ENCODE assay signal across 8 cellular contexts in the genomic region with DNA sequence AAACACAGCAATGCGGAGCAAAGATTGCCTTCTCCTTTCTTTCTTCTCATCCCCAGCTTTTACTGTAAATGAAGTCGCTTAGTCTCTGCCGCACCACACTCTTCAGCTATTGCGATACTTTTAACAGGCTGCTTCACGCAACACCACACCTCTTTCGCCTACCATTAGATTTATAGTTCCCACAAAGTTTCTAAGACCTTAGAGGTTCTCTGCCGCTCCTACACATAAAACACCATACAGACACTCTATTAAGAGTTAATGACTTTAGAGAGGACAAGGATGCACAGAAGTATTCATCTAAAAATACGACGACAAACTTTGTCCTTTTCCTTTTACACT. TPM values are rescaled to one million over a fixed set of nuclear protein-coding genes. Genes with fewer than 3 reads are reported as not detected.
A peak's percentile ranks its signal among the peaks of the same experiment; 100 is the strongest.
DNase-seq lines count a peak whose midpoint lies in the region; ATAC-seq and TF ChIP-seq lines count a peak whose summit lies in the region.

No MANE protein-coding gene starts in this region.

- intact Hi-C loops in lower lobe of right lung (cut with DNase I) = no loop called here
- intact Hi-C loops in upper lobe of right lung (cut with DNase I) = no loop called here

- H3K9me3 Mint-ChIP-seq in chondrocyte (ENCODE audit: low read depth) = no peaks in the 10 kb centered on the region

- H3K4me1 ChIP-seq in lower lobe of right lung = peaks cover 31% of the 10 kb centered on the region
- H3K4me1 ChIP-seq in upper lobe of right lung = peaks cover 26% of the 10 kb centered on the region

- H3K36me3 ChIP-seq in lower lobe of right lung = no peaks in the 10 kb centered on the region
- no peaks in the 10 kb centered on the region for H3K36me3 ChIP-seq in upper lobe of right lung

- H3K27ac ChIP-seq in lower lobe of right lung = peak overlapping the region; percentile 91
- H3K27ac ChIP-seq in upper lobe of right lung = peak overlapping the region; percentile 93

- H3K27me3 ChIP-seq in lower lobe of right lung (ENCODE audit: low read depth) = no peaks in the 10 kb centered on the region
- no peaks in the 10 kb centered on the region for H3K27me3 ChIP-seq in upper lobe of right lung

- no peak for DNase-seq in activated CD4-positive, CD25-positive, alpha-beta regulatory T cell (lab: John Stamatoyannopoulos, UW)
- DNase-seq in NCI-H69 (lab: John Stamatoyannopoulos, UW) (peak; percentile 53), chondrocyte (ENCODE audit: low spot score) (no peak), lower lobe of right lung (no peak), upper lobe of right lung (no peak)
- DNase-seq in activated effector memory CD4-positive, alpha-beta T cell treated with anti-CD3 and anti-CD28 coated beads, Interleukin-2, amount 50 U/mL, for 16 hours = no peak

- TF ChIP-seq CTCF in chondrocyte (IDR thresholded peaks at IDR 0.05) = no peak
- TF ChIP-seq CTCF in lower lobe of right lung (IDR thresholded peaks at IDR 0.05) = no peak
- TF ChIP-seq CTCF in upper lobe of right lung (IDR thresholded peaks at IDR 0.05) = no peak

- H3K4me1 Mint-ChIP-seq in chondrocyte (ENCODE audit: low read depth) = peaks cover 49% of the 10 kb centered on the region

- H3K36me3 Mint-ChIP-seq in chondrocyte (ENCODE audit: low read depth) = no peaks in the 10 kb centered on the region

- no peaks in the 10 kb centered on the region for H3K9me3 ChIP-seq in lower lobe of right lung
- H3K9me3 ChIP-seq in upper lobe of right lung = no peaks in the 10 kb centered on the region

- peak overlapping the region; percentile 97 for H3K27ac Mint-ChIP-seq in chondrocyte (ENCODE audit: unreplicated experiment)

- peak overlapping the region; percentile 88 for H3K4me3 ChIP-seq in lower lobe of right lung
- peak overlapping the region; percentile 86 for H3K4me3 ChIP-seq in upper lobe of right lung

- H3K27me3 Mint-ChIP-seq in chondrocyte (ENCODE audit: low read depth) = no peaks in the 10 kb centered on the region

- peak; percentile 6 to 10 for ATAC-seq in activated CD4-positive, CD25-positive, alpha-beta regulatory T cell treated with anti-CD3 and anti-CD28 coated beads, Interleukin-2, amount 50 U/mL, for 24 hours
- ATAC-seq in HG02571 (IDR thresholded peaks at IDR 0.05; ENCODE audit: unreplicated experiment) = peak; percentile 42
- peak; percentile 33 to 59 for ATAC-seq in lower lobe of right lung
- peak; percentile 45 for ATAC-seq in upper lobe of right lung

- H3K4me3 Mint-ChIP-seq in chondrocyte (ENCODE audit: unreplicated experiment) = peak overlapping the region; percentile 83

RNA-seq across cellular contexts. Expression of a gene that starts 0.6 kb away (rescaled TPM):
- total RNA-seq in chondrocyte = 35.6 to 46.2 TPM (median 38.2 TPM) in 3 replicates
- total RNA-seq in lower lobe of right lung = 47.5 TPM
- total RNA-seq in upper lobe of right lung = 40.0 TPM

RNA-seq across cellular contexts. Expression of a gene that starts 34.4 kb away (rescaled TPM):
- 6.6 to 10.1 TPM (median 9.2 TPM) in 3 replicates for total RNA-seq in chondrocyte
- 7.4 TPM for total RNA-seq in lower lobe of right lung
- 6.6 TPM for total RNA-seq in upper lobe of right lung
